22 cellular contexts compared by ENCODE assay signal in the genomic region with DNA sequence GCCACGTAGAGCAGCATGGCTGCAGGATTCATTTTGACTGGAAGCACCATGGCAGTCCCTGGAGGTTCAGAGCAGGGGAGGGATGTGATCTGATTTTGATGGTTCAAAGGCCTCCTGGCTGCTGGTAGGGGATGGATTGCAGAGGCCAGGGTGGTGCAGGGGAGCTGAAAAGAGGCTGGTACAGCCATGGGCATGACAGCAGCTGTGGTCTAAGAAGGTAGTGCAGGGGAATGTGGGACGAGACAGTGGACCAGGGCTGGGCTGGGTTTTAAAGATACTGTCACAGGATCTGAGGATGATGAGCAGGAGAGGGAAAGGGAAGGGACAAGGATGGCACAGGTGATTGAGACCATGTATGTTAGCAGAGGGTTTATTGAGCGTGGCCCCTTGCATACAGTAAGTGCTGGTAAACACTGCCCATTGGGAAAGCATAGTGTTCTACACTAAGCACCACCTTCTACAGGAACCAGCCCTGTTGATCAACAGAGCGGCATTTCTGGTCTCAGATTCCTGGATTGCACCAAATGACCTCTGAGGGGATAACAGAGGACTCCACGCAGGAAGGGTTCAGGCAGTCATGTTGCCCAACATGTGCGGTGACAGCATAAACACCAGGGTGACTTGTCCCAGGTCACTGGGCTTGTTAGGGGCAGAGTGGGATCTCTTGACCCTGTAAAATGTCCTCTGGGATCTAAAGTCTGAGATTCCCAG.
"Had no signal": no experiment of that assay in that cellular context is flagged by ENCODE, and none has a peak within 500 bp of the region (broad histone marks: within the 10 kb centered on the region; RNA-seq: fewer than 3 reads in every experiment).

No MANE protein-coding gene starts in this region.

- DNase-seq: activated B cell treated with CpG ODN at 0.5 μM for 24 hours; activated CD4-positive, alpha-beta T cell treated with anti-CD3 and anti-CD28 coated beads for 48 hours; activated CD8-positive, alpha-beta memory T cell treated with anti-CD3 and anti-CD28 coated beads, Interleukin-2, amount 50 U/mL, for 4 hours; activated naive CD4-positive, alpha-beta T cell treated with anti-CD3 and anti-CD28 coated beads for 36 hours; activated T-cell treated with anti-CD3 and anti-CD28 coated beads, Interleukin-2, amount 50 U/mL, for 4 hours; central memory CD4-positive, alpha-beta T cell; kidney glomerular epithelial cell; retina; stimulated activated CD4-positive, alpha-beta T cell treated with anti-CD3 and anti-CD28 coated beads, Interleukin-12 subunit alpha, Interleukin-12 subunit beta, amount 100 ng/mL, for 4 hours; stimulated activated CD4-positive, alpha-beta T cell treated with anti-CD3 and anti-CD28 coated beads, Interleukin-1b, Interleukin-23, amount 100 ng/mL, for 48 hours; stimulated activated CD8-positive, alpha-beta memory T cell treated with anti-CD3 and anti-CD28 coated beads, Interleukin-4, amount 100 ng/mL, for 48 hours; stimulated activated naive CD4-positive, alpha-beta T cell treated with Interleukin-2 at 50 U/mL for 16 hours; T-cell; T-helper 9 cell; transverse colon had no signal

- H3K4me3 ChIP-seq: body of pancreas, coronary artery, gastrocnemius medialis, heart left ventricle, transverse colon, vagina had no signal

- H3K4me3 Mint-ChIP-seq: activated B cell treated with CpG ODN at 0.5 μM for 24 hours; activated naive CD4-positive, alpha-beta T cell treated with anti-CD3 and anti-CD28 coated beads for 36 hours; activated T-cell treated with anti-CD3 and anti-CD28 coated beads, Interleukin-2, amount 50 U/mL, for 4 hours; memory B cell; T-cell had no signal

- H3K4me1 ChIP-seq: transverse colon had no signal

- H3K36me3 Mint-ChIP-seq: memory B cell, T-cell had no signal

- H3K9me3 ChIP-seq: body of pancreas, gastrocnemius medialis, heart left ventricle, transverse colon, vagina had no signal

- H3K27ac Mint-ChIP-seq: activated naive CD4-positive, alpha-beta T cell treated with anti-CD3 and anti-CD28 coated beads for 36 hours; memory B cell; T-cell had no signal

- ATAC-seq: activated T-cell treated with anti-CD3 and anti-CD28 coated beads, Interleukin-2, amount 50 U/mL, for 4 hours; T-cell had no signal

- H3K27ac ChIP-seq: body of pancreas, coronary artery, gastrocnemius medialis, transverse colon, vagina had no signal

- H3K36me3 ChIP-seq: gastrocnemius medialis, heart left ventricle, transverse colon, vagina had no signal

- H3K27me3 ChIP-seq: body of pancreas, gastrocnemius medialis, transverse colon, vagina had no signal

- FAIRE-seq: endometrium had no signal

- H3K27me3 Mint-ChIP-seq: activated B cell treated with CpG ODN at 0.5 μM for 24 hours, memory B cell had no signal

- H3K9me3 Mint-ChIP-seq: activated B cell treated with CpG ODN at 0.5 μM for 24 hours; activated naive CD4-positive, alpha-beta T cell treated with anti-CD3 and anti-CD28 coated beads for 36 hours; activated T-cell treated with anti-CD3 and anti-CD28 coated beads, Interleukin-2, amount 50 U/mL, for 4 hours; T-cell had no signal
